Comparison of ENCODE assay signal across 15 cellular contexts in the genomic region with DNA sequence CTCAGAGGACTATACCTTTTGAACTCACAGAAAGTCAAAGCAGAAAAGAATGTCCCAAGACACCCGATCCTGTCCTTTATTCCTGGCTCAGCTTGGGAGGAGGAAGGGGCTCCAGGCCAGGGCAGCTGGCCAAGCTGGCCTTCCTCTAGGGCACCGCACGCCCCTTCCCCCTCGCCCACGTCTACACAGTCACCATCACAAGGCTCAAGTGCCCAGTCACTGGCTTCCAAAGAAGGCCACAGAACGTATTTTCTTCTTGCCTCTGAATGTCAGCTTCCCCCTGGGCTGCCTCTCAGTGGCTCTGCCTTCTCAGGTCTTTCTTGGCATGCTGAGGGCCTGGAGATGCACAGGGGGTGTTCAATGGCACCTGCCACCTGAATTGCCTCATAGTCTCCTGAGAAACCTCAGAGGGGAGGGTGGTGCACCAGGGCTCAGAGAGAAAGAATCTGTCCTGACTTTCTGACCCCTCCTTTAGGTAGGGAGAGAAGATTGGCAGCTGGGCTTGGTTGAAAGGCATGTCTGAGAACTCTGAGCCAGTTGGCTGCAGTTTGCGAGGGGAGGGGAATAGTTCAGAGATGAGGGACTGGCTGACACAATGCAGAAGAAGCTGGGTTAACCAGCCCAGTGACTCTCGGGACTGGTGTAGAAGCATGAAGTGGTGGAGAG. TPM values are rescaled to one million over a fixed set of nuclear protein-coding genes. Genes with fewer than 3 reads are reported as not detected.
DNase-seq lines count a peak whose midpoint lies in the region; ATAC-seq and TF ChIP-seq lines count a peak whose summit lies in the region.
"Had no signal": no experiment of that assay in that cellular context is flagged by ENCODE, and none has a peak within 500 bp of the region (broad histone marks: within the 10 kb centered on the region; RNA-seq: fewer than 3 reads in every experiment).

No MANE protein-coding gene starts in this region.

- intact Hi-C loops in left cardiac atrium (cut with DNase I) (loop anchor here in 1 of 2 donors (5.0 kb wide), 1 partner anchor 56 kb away; no protein-coding TSS in a partner anchor), right cardiac atrium (cut with DNase I) (no loop called here)

- no peak overlapping the region for H3K4me3 Mint-ChIP-seq in chondrocyte (ENCODE audit: unreplicated experiment)

- H3K4me3 ChIP-seq in right cardiac atrium (ENCODE audit: low read length) (no peak overlapping the region), mucosa of rectum (ENCODE audit: low read length in 2 of 2) (peak overlapping the region; percentile 78 to 84), WERI-Rb-1 (ENCODE audit: low read depth, low read length) (no peak overlapping the region)

- ATAC-seq in left cardiac atrium (peak; percentile 7 to 14), right cardiac atrium (no peak), HG03521 (IDR thresholded peaks at IDR 0.05; ENCODE audit: unreplicated experiment) (no peak), GM18867 (IDR thresholded peaks at IDR 0.05; ENCODE audit: unreplicated experiment) (no peak)
- ATAC-seq: activated CD8-positive, alpha-beta T cell treated with anti-CD3 and anti-CD28 coated beads for 36 hours had no signal

- H3K4me1 Mint-ChIP-seq in chondrocyte (ENCODE audit: low read depth): peaks cover 19% of the 10 kb centered on the region

- H3K9me3 ChIP-seq in right cardiac atrium (ENCODE audit: control insufficient read depth, low read length) (no peaks in the 10 kb centered on the region), mucosa of rectum (ENCODE audit: control insufficient read depth in 2 of 2, low read length in 2 of 2) (no peaks in the 10 kb centered on the region), WERI-Rb-1 (ENCODE audit: severe bottlenecking) (no peaks in the 10 kb centered on the region)

- TF ChIP-seq CTCF in chondrocyte (IDR thresholded peaks at IDR 0.05) (no peak), WERI-Rb-1 (IDR thresholded peaks at IDR 0.05; ENCODE audit: low read depth, low read length) (no peak)

- H3K27me3 ChIP-seq in right cardiac atrium (ENCODE audit: control insufficient read depth, insufficient read depth) (no peaks in the 10 kb centered on the region), mucosa of rectum (ENCODE audit: control insufficient read depth in 2 of 2, insufficient read depth in 2 of 2, low read length in 2 of 2) (no peaks in the 10 kb centered on the region), WERI-Rb-1 (ENCODE audit: insufficient read depth, low read depth, severe bottlenecking) (no peaks in the 10 kb centered on the region)

- no peak for DNase-seq in left cardiac atrium
- DNase-seq in right cardiac atrium: no peak
- DNase-seq in chondrocyte (ENCODE audit: low spot score): no peak
- no peak for DNase-seq in WERI-Rb-1
- no peak for DNase-seq in NCI-H510A treated with DMSO at 0.1 percent for 48 hours (lab: John Stamatoyannopoulos, UW)
- DNase-seq: activated CD8-positive, alpha-beta T cell treated with anti-CD3 and anti-CD28 coated beads for 36 hours; dermis blood vessel endothelial cell; kidney; NCI-H1092; NCI-H345; RPMI8226 had no signal

- peaks cover 13 to 29% of the 10 kb centered on the region in 2 donors for H3K36me3 ChIP-seq in mucosa of rectum (ENCODE audit: control insufficient read depth in 2 of 2, insufficient read depth in 2 of 2, low read length in 2 of 2)
- H3K36me3 ChIP-seq in WERI-Rb-1: peaks cover 36% of the 10 kb centered on the region

- H3K27ac Mint-ChIP-seq in chondrocyte (ENCODE audit: unreplicated experiment): peak overlapping the region; percentile 54
- H3K27ac Mint-ChIP-seq: activated CD8-positive, alpha-beta T cell treated with anti-CD3 and anti-CD28 coated beads for 36 hours; activated naive CD8-positive, alpha-beta T cell had no signal

- H3K9ac ChIP-seq in mucosa of rectum (ENCODE audit: low read depth in 1 of 2, low read length in 2 of 2): peak overlapping the region; percentile 68 to 90

- 62% methylated on average over 8 of the region's 8 CpGs for WGBS in right cardiac atrium

- peaks cover 4% of the 10 kb centered on the region for H3K36me3 Mint-ChIP-seq in chondrocyte (ENCODE audit: low read depth)

- H3K9me3 Mint-ChIP-seq in chondrocyte (ENCODE audit: low read depth): no peaks in the 10 kb centered on the region
- H3K9me3 Mint-ChIP-seq: activated CD8-positive, alpha-beta T cell treated with anti-CD3 and anti-CD28 coated beads for 36 hours had no signal

- H3K4me1 ChIP-seq in right cardiac atrium (ENCODE audit: control insufficient read depth, insufficient read depth, low read length) (peaks cover 2% of the 10 kb centered on the region), mucosa of rectum (ENCODE audit: control insufficient read depth in 2 of 2, insufficient read depth in 2 of 2, low read length in 2 of 2) (peaks cover 39 to 60% of the 10 kb centered on the region in 2 donors)

- no peaks in the 10 kb centered on the region for H3K27me3 Mint-ChIP-seq in chondrocyte (ENCODE audit: low read depth)
- H3K27me3 Mint-ChIP-seq: activated CD8-positive, alpha-beta T cell treated with anti-CD3 and anti-CD28 coated beads for 36 hours; activated naive CD8-positive, alpha-beta T cell had no signal

- H3K27ac ChIP-seq in right cardiac atrium (ENCODE audit: low read length) (no peak overlapping the region), mucosa of rectum (ENCODE audit: low read depth in 2 of 2, low read length in 2 of 2) (peak overlapping the region; percentile 90), WERI-Rb-1 (no peak overlapping the region)

RNA-seq across cellular contexts. Expression of a gene that starts 2.1 kb away (rescaled TPM):
- total RNA-seq in left cardiac atrium: 10 to 100 TPM; 14.8 to 22.2 TPM
- total RNA-seq in right cardiac atrium: 10 to 100 TPM; 14.3 to 24.5 (median 20.3) TPM
- 23.7 TPM for polyA plus RNA-seq in right cardiac atrium
- total RNA-seq in chondrocyte: 4.2 to 7.0 TPM (median 5.1 TPM) in 3 replicates

RNA-seq across cellular contexts. Expression of a gene that starts 7.6 kb away (rescaled TPM):
- total RNA-seq in left cardiac atrium: 1 to 10 TPM; 3.8 to 6.8 TPM
- total RNA-seq in right cardiac atrium: 1 to 10 TPM; 4.4 to 7.8 (median 5.0) TPM
- polyA plus RNA-seq in right cardiac atrium: 5.2 TPM
- total RNA-seq in chondrocyte: 2.5 to 3.9 TPM (median 2.6 TPM) in 3 replicates

RNA-seq across cellular contexts. Expression of a gene that starts 49.1 kb away (rescaled TPM):
- total RNA-seq in left cardiac atrium (10 to 100 TPM; 44.3 to 50.6 TPM), right cardiac atrium (10 to 100 TPM; 44.3 to 51.6 (median 46.6) TPM), chondrocyte (62.7 to 70.8 TPM (median 68.2 TPM) in 3 replicates)
- polyA plus RNA-seq in right cardiac atrium: 36.2 TPM

RNA-seq across cellular contexts. Expression of a gene that starts 59.0 kb away (rescaled TPM):
- 1 to 10 TPM; 5.7 to 9.9 TPM for total RNA-seq in left cardiac atrium
- total RNA-seq in right cardiac atrium: 1 to 10 TPM; 3.7 to 8.4 (median 4.4) TPM
- 3.5 TPM for polyA plus RNA-seq in right cardiac atrium
- 10.5 to 15.4 TPM (median 11.0 TPM) in 3 replicates for total RNA-seq in chondrocyte

RNA-seq across cellular contexts. Expression of a gene that starts 59.1 kb away (rescaled TPM):
- total RNA-seq in left cardiac atrium: 10 to 100 TPM; 18.0 to 29.1 TPM
- total RNA-seq in right cardiac atrium: 10 to 100 TPM; 15.3 to 21.4 (median 18.4) TPM
- 10.7 TPM for polyA plus RNA-seq in right cardiac atrium
- total RNA-seq in chondrocyte: 51.5 to 75.6 TPM (median 52.6 TPM) in 3 replicates

Comparison
In these comparisons a context has a peak if more than half of its experiments do, and no peak if none do; other contexts are left out.
1. ATAC-seq: peak in left cardiac atrium (2 of 2); none in right cardiac atrium (0 of 2), HG03521 (single experiment) and GM18867 (single experiment).
2. H3K27ac ChIP-seq: peak in mucosa of rectum (2 of 2); none in right cardiac atrium (single experiment) and WERI-Rb-1 (single experiment).
3. H3K4me3 ChIP-seq: peak in mucosa of rectum (2 of 2); none in right cardiac atrium (single experiment) and WERI-Rb-1 (single experiment).